In genomic region chr6:142326539-142326938, GRCh38 we compare ENCODE assay signal across 15 cellular contexts. TPM values are rescaled to one million over a fixed set of nuclear protein-coding genes. Genes with fewer than 3 reads are reported as not detected.
"Had no signal": no experiment of that assay in that cellular context is flagged by ENCODE, and none has a peak within 500 bp of the region (broad histone marks: within the 10 kb centered on the region; RNA-seq: fewer than 3 reads in every experiment).

No MANE protein-coding gene starts in this region.

- DNase-seq: activated CD4-positive, alpha-beta T cell treated with anti-CD3 and anti-CD28 coated beads, Interleukin-2, amount 50 U/mL, for 4 hours; activated gamma-delta T cell; amniotic stem cell; effector memory CD8-positive, alpha-beta T cell; heart left ventricle; mesendoderm; stimulated activated CD4-positive, alpha-beta T cell treated with anti-CD3 and anti-CD28 coated beads, Interleukin-12 subunit alpha, Interleukin-12 subunit beta, amount 100 ng/mL, for 4 hours; stimulated activated CD4-positive, alpha-beta T cell treated with anti-CD3 and anti-CD28 coated beads, Interleukin-2, amount 100 ng/mL, for 24 hours; stimulated activated naive CD4-positive, alpha-beta T cell treated with Interleukin-2 at 50 U/mL for 16 hours; thyroid gland had no signal

- H3K27ac ChIP-seq: cardiac muscle cell, heart left ventricle, parathyroid adenoma, thyroid gland had no signal

- H3K27me3 ChIP-seq: cardiac muscle cell, heart left ventricle, thyroid gland had no signal

- H3K9me3 ChIP-seq: heart left ventricle, thyroid gland had no signal

- H3K9ac ChIP-seq: parathyroid adenoma had no signal

- H2AFZ ChIP-seq: parathyroid adenoma had no signal

- H3K4me3 ChIP-seq: cardiac muscle cell, heart left ventricle, thyroid gland had no signal

- ATAC-seq: activated naive CD4-positive, alpha-beta T cell treated with anti-CD3 and anti-CD28 coated beads, Interleukin-2, amount 50 U/mL, for 72 hours; effector memory CD8-positive, alpha-beta T cell; heart left ventricle; natural killer cell treated with Interleukin-12 subunit alpha and Interleukin-12 subunit beta and Interleukin-15 and Interleukin-18, amount 100 ng/mL, for 72 hours had no signal

- H3K79me2 ChIP-seq: parathyroid adenoma had no signal

- H3K4me1 ChIP-seq: parathyroid adenoma, thyroid gland had no signal

- H3K36me3 ChIP-seq: cardiac muscle cell, heart left ventricle, thyroid gland had no signal

RNA-seq across cellular contexts. Expression of gene ADGRG6, which starts 24.7 kb away (rescaled TPM):
- total RNA-seq: natural killer cell treated with Interleukin-12 subunit alpha and Interleukin-12 subunit beta and Interleukin-15 and Interleukin-18, amount 100 ng/mL, for 72 hours; T-helper 2 cell treated with Interferon-gamma antibody and Interleukin-4, amounts not matched to agents 100 ng/mL and 5 ng/mL, for 36 hours had no signal
